8 cellular contexts compared by ENCODE assay signal in genomic region chr1:176374967-176375569, GRCh38.
A peak's percentile ranks its signal among the peaks of the same experiment; 100 is the strongest.
DNase-seq lines count a peak whose midpoint lies in the region; ATAC-seq and TF ChIP-seq lines count a peak whose summit lies in the region.

No MANE protein-coding gene starts in this region.

- TF ChIP-seq CTCF in GM12875 (IDR thresholded peaks at IDR 0.05; ENCODE audit: borderline replicate concordance, insufficient read depth, low read depth, low read length) (peak; percentile 89), NB4 (IDR thresholded peaks at IDR 0.05; ENCODE audit: low read depth, low read length) (peak; percentile 92), right atrium auricular region (IDR thresholded peaks at IDR 0.05) (peak; percentile 75 to 86), retinal pigment epithelial cell (conservative IDR thresholded peaks at IDR 0.05; ENCODE audit: low read depth, low read length) (peak; percentile 98)

- H3K27ac ChIP-seq in right atrium auricular region = no peak overlapping the region

- no peaks in the 10 kb centered on the region for H3K36me3 ChIP-seq in right atrium auricular region

- peak; percentile 75 for ATAC-seq in HG02571 (IDR thresholded peaks at IDR 0.05; ENCODE audit: unreplicated experiment)

- TF ChIP-seq POLR2A in NB4 (IDR thresholded peaks at IDR 0.05; ENCODE audit: extremely low read depth, insufficient read length) = no peak

- no peaks in the 10 kb centered on the region for H3K4me1 ChIP-seq in right atrium auricular region

- H3K4me3 ChIP-seq in GM12875 (ENCODE audit: low read depth, low read length) (no peak overlapping the region), NB4 (ENCODE audit: low read depth, low read length) (no peak overlapping the region), right atrium auricular region (no peak overlapping the region), retinal pigment epithelial cell (ENCODE audit: low read length) (no peak overlapping the region)

- no peaks in the 10 kb centered on the region for H3K9me3 ChIP-seq in right atrium auricular region

- DNase-seq in NB4 (ENCODE audit: low read depth) (peak; percentile 73), SKM-1 treated with dmso at 0.1 percent for 144 hours (lab: John Stamatoyannopoulos, UW; ENCODE audit: unreplicated experiment) (peak; percentile 81), amniotic epithelial cell (ENCODE audit: low read depth) (peak; percentile 46), right atrium auricular region (ENCODE audit: low spot score) (peak; percentile 80), retinal pigment epithelial cell (ENCODE audit: low read depth) (peak; percentile 36), mesenteric fat pad (ENCODE audit: low spot score) (no peak)

- H3K27me3 ChIP-seq in right atrium auricular region = no peaks in the 10 kb centered on the region
